24 cellular contexts compared by ENCODE assay signal in the genomic region with DNA sequence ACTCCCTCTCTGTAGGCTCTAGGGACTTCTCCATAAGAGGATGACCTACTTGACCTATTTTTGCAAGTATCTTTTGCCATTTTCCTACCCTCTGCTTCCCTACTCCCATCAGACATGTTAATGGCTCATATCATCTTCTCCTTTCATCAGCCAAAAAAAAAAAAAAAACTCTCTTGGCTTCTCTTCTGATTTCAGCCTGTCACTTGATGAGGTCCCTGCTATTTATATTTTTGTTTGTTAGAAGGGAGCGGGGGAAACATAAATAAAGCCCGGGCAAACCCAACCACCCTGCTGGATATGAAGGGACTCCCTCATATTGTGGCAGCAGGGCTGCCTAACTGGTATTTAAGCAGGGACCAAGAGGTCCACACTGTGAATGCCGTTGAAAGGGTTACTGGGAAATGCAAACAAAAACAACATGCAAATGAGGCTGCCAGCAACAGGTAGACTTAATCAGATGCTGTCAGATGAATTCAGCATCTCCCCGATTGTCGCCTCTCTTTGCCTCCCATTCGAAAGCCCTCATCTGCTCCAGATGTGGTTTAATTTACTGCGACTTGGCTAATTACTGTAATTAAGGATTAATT.
DNase-seq lines count a peak whose midpoint lies in the region; ATAC-seq and TF ChIP-seq lines count a peak whose summit lies in the region.
"Had no signal": no experiment of that assay in that cellular context is flagged by ENCODE, and none has a peak within 500 bp of the region (broad histone marks: within the 10 kb centered on the region; RNA-seq: fewer than 3 reads in every experiment).

No MANE protein-coding gene starts in this region.

- H3F3A ChIP-seq in GM23338 (replicated peaks; ENCODE audit: low read depth), result no peaks in the 10 kb centered on the region

- H3K4me1 Mint-ChIP-seq in GM23338 (peaks cover 58% of the 10 kb centered on the region), brain (peaks cover 93% of the 10 kb centered on the region), mesothelial cell of epicardium (peaks cover 74% of the 10 kb centered on the region)
- H3K4me1 Mint-ChIP-seq: CD8-positive, alpha-beta memory T cell; IgD-negative memory B cell; T-cell had no signal

- no peak overlapping the region for H2AFZ ChIP-seq in GM23338

- H3K36me3 Mint-ChIP-seq in GM23338 (ENCODE audit: low read depth) (no peaks in the 10 kb centered on the region), brain (peaks cover 7% of the 10 kb centered on the region), mesothelial cell of epicardium (peaks cover 15% of the 10 kb centered on the region)
- H3K36me3 Mint-ChIP-seq: CD8-positive, alpha-beta memory T cell; IgD-negative memory B cell; T-cell had no signal

- H3K27ac ChIP-seq in GM23338 (ENCODE audit: low read depth) (0 out of 2 replicates have a peak overlapping the region, but pooled peaks have one; percentile 23), HUES48 (ENCODE audit: low read depth, low read length) (peak overlapping the region; percentile 5), colonic mucosa (no peak overlapping the region)
- H3K27ac ChIP-seq: BLaER1 treated with 17β-estradiol and CSF1 and Interleukin-3, amounts not matched to agents 10 nM and 100 nM; HL-60 had no signal

- ATAC-seq in GM23338, result peak; percentile 86
- no peak for ATAC-seq in HG02610 (IDR thresholded peaks at IDR 0.05; ENCODE audit: unreplicated experiment)
- ATAC-seq: T-cell had no signal

- H3K27me3 Mint-ChIP-seq in GM23338 (ENCODE audit: insufficient read depth, low read depth, poor library complexity), result peaks cover 7% of the 10 kb centered on the region
- H3K27me3 Mint-ChIP-seq in brain, result no peaks in the 10 kb centered on the region
- H3K27me3 Mint-ChIP-seq in mesothelial cell of epicardium (ENCODE audit: low read depth), result no peaks in the 10 kb centered on the region
- H3K27me3 Mint-ChIP-seq: CD8-positive, alpha-beta memory T cell; T-cell had no signal

- H3K9me3 ChIP-seq in HUES48 (ENCODE audit: control insufficient read depth, insufficient read depth, low read length) (no peaks in the 10 kb centered on the region), MG63 (no peaks in the 10 kb centered on the region), colonic mucosa (no peaks in the 10 kb centered on the region)
- H3K9me3 ChIP-seq: BLaER1 treated with 17β-estradiol and CSF1 and Interleukin-3, amounts not matched to agents 10 nM and 100 nM; HAP-1; SK-N-SH had no signal

- H3K27ac Mint-ChIP-seq in GM23338 (no peak overlapping the region), brain (peak overlapping the region in 3 of 5 experiments; percentile 45 to 74 (median 68)), mesothelial cell of epicardium (peak overlapping the region; percentile 2)
- H3K27ac Mint-ChIP-seq: CD8-positive, alpha-beta memory T cell; IgD-negative memory B cell; T-cell had no signal

- no peak overlapping the region for H3K4me3 ChIP-seq in GM23338
- no peak overlapping the region for H3K4me3 ChIP-seq in HUES48 (ENCODE audit: low read depth, low read length)
- H3K4me3 ChIP-seq in MG63, result no peak overlapping the region
- H3K4me3 ChIP-seq in colonic mucosa, result no peak overlapping the region
- H3K4me3 ChIP-seq: BLaER1 treated with 17β-estradiol and CSF1 and Interleukin-3, amounts not matched to agents 10 nM and 100 nM; HAP-1 had no signal

- no peak for TF ChIP-seq CTCF in GM23338 (conservative IDR thresholded peaks at IDR 0.05; ENCODE audit: low read depth in 2 of 2)
- no peak for TF ChIP-seq CTCF in brain (conservative IDR thresholded peaks at IDR 0.05)
- no peak for TF ChIP-seq CTCF in mesothelial cell of epicardium (IDR thresholded peaks at IDR 0.05; ENCODE audit: unreplicated experiment)
- no peak for TF ChIP-seq CTCF in colonic mucosa (IDR thresholded peaks at IDR 0.05)

- H3K79me2 ChIP-seq in GM23338 (replicated peaks; ENCODE audit: insufficient read depth), result peaks cover 98% of the 10 kb centered on the region

- H3K9me3 Mint-ChIP-seq in GM23338 (no peaks in the 10 kb centered on the region), brain (no peaks in the 10 kb centered on the region), mesothelial cell of epicardium (no peaks in the 10 kb centered on the region)

- no peaks in the 10 kb centered on the region for H3K27me3 ChIP-seq in GM23338 (ENCODE audit: insufficient read depth)
- H3K27me3 ChIP-seq in HUES48 (ENCODE audit: control insufficient read depth, insufficient read depth, low read length), result no peaks in the 10 kb centered on the region
- H3K27me3 ChIP-seq in MG63, result no peaks in the 10 kb centered on the region
- no peaks in the 10 kb centered on the region for H3K27me3 ChIP-seq in colonic mucosa

- peaks cover 7% of the 10 kb centered on the region; the same call in 1 of the 2 replicates for H3K9me2 ChIP-seq in GM23338 (ENCODE audit: insufficient read depth)
- H3K9me2 ChIP-seq: SK-N-SH had no signal

- intact Hi-C loops in colonic mucosa (cut with DNase I), result no loop called here

- 0 out of 2 replicates have a peak overlapping the region, but pooled peaks have one; percentile 29 for H3K4me2 ChIP-seq in GM23338
- H3K4me2 ChIP-seq: BLaER1 treated with 17β-estradiol and CSF1 and Interleukin-3, amounts not matched to agents 10 nM and 100 nM; SK-N-SH had no signal

- no peaks in the 10 kb centered on the region for H3K36me3 ChIP-seq in GM23338 (ENCODE audit: insufficient read depth)
- no peaks in the 10 kb centered on the region for H3K36me3 ChIP-seq in HUES48 (ENCODE audit: control insufficient read depth, insufficient read depth, low read length)
- H3K36me3 ChIP-seq in MG63, result no peaks in the 10 kb centered on the region
- no peaks in the 10 kb centered on the region for H3K36me3 ChIP-seq in colonic mucosa
- H3K36me3 ChIP-seq: HAP-1 had no signal

- H3K9ac ChIP-seq in HUES48 (ENCODE audit: low read depth, low read length) (no peak overlapping the region), colonic mucosa (ENCODE audit: low read depth in 2 of 2, low read length in 2 of 2) (no peak overlapping the region)
- H3K9ac ChIP-seq: BLaER1 treated with 17β-estradiol and CSF1 and Interleukin-3, amounts not matched to agents 10 nM and 100 nM; SK-N-SH had no signal

- no peak overlapping the region for H3K4me3 Mint-ChIP-seq in GM23338
- H3K4me3 Mint-ChIP-seq in brain, result no peak overlapping the region
- H3K4me3 Mint-ChIP-seq in mesothelial cell of epicardium, result no peak overlapping the region
- H3K4me3 Mint-ChIP-seq: CD8-positive, alpha-beta memory T cell; IgD-negative memory B cell; T-cell had no signal

- DNase-seq in GM23338 (ENCODE audit: low spot score) (peak; percentile 70), mesothelial cell of epicardium (ENCODE audit: low spot score in 2 of 2, unreplicated experiment in 2 of 2) (no peak), SW 1271 (lab: John Stamatoyannopoulos, UW) (no peak), MG63 (no peak), colonic mucosa (no peak)
- DNase-seq: CD8-positive, alpha-beta memory T cell; DMS53; EL; Karpas-422; MM.1S; NCI-H1092; NCI-H146; NCI-H2081; NCI-H510A; SHP77; SK-N-SH; T-cell had no signal

- peaks cover 51% of the 10 kb centered on the region for H3K4me1 ChIP-seq in GM23338 (ENCODE audit: insufficient read depth)
- H3K4me1 ChIP-seq in HUES48 (ENCODE audit: control insufficient read depth, insufficient read depth, low read length), result peaks cover 47% of the 10 kb centered on the region
- H3K4me1 ChIP-seq in colonic mucosa, result no peaks in the 10 kb centered on the region
- H3K4me1 ChIP-seq: BLaER1 treated with 17β-estradiol and CSF1 and Interleukin-3, amounts not matched to agents 10 nM and 100 nM had no signal

- H4K20me1 ChIP-seq in GM23338 (replicated peaks; ENCODE audit: insufficient read depth), result peaks cover 34% of the 10 kb centered on the region

TF ChIP-seq in GM23338, 12 proteins besides CTCF, POLR2A, EP300 and RAD21 (continues in another document):
- TF ChIP-seq POLR2AphosphoS5 (IDR thresholded peaks at IDR 0.05; ENCODE audit: low read depth), result no peak
- no peak for TF ChIP-seq STAT1 (IDR thresholded peaks at IDR 0.05; ENCODE audit: unreplicated experiment)
